ENCODE assay signal across 10 cellular contexts in the genomic region with DNA sequence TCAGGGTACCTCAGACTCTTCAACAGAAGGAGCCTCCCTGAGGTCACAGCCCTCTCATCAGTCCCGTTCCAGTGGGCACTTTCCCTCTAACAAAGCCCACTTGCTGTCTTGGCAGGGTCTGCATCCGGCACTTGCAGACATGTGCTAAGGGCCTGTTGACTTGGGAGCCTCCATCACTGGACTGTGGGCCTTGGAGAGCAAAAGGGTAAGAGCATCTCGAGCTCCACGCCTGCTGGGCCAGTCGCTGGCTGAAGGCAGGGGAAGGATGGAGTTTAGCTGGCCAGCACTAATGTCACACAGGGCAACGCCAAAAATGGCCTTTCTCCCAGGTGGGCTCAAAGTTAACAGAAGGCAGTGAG. TPM values are rescaled to one million over a fixed set of nuclear protein-coding genes. Genes with fewer than 3 reads are reported as not detected.
A peak's percentile ranks its signal among the peaks of the same experiment; 100 is the strongest.
DNase-seq lines count a peak whose midpoint lies in the region; ATAC-seq and TF ChIP-seq lines count a peak whose summit lies in the region.
"Had no signal": no experiment of that assay in that cellular context is flagged by ENCODE, and none has a peak within 500 bp of the region (broad histone marks: within the 10 kb centered on the region; RNA-seq: fewer than 3 reads in every experiment).

No MANE protein-coding gene starts in this region.

- no peak for TF ChIP-seq CTCF in gastrocnemius medialis (IDR thresholded peaks at IDR 0.05 in 4 of 5, conservative IDR thresholded peaks at IDR 0.05 in 1 of 5)

- H3K4me3 ChIP-seq in iPS-11a (ENCODE audit: low read depth, low read length) (peak overlapping the region; percentile 83), gastrocnemius medialis (no peak overlapping the region)

- CTCF ChIA-PET in activated CD4-positive, alpha-beta T cell treated with anti-CD3 and anti-CD28 coated beads for 36 hours (lab: Charles Lee): interaction anchor here (0.8 kb wide), 1 partner anchor 362 kb away, joined by 3 read pairs; no protein-coding TSS in a partner anchor
- CTCF ChIA-PET in activated CD4-positive, alpha-beta memory T cell treated with anti-CD3 and anti-CD28 coated beads, Interleukin-2, amount 10 ng/mL, durations not matched to agents 7 days and 5 days (lab: Charles Lee): interaction anchor here (1.2 kb wide), 1 partner anchor 19 kb away, joined by 3 read pairs; no protein-coding TSS in a partner anchor

- H3K27ac ChIP-seq in gastrocnemius medialis: peak overlapping the region in 3 of 4 donors; percentile 89 to 92 (median 89)
- H3K27ac ChIP-seq in caudate nucleus (ENCODE audit: low read depth, low read length): no peak overlapping the region

- in situ Hi-C loops in gastrocnemius medialis (cut with MboI; ENCODE audit: low sequenced_read_pairs in 4 of 4): no loop called here

- H3K9me3 ChIP-seq in gastrocnemius medialis: no peaks in the 10 kb centered on the region

- H3K36me3 Mint-ChIP-seq in activated CD4-positive, alpha-beta T cell treated with anti-CD3 and anti-CD28 coated beads for 36 hours (ENCODE audit: low read depth): peaks cover 17% of the 10 kb centered on the region
- peaks cover 16% of the 10 kb centered on the region for H3K36me3 Mint-ChIP-seq in activated CD4-positive, alpha-beta memory T cell treated with anti-CD3 and anti-CD28 coated beads, Interleukin-2, amount 10 ng/mL, durations not matched to agents 7 days and 5 days (ENCODE audit: low read depth)

- TF ChIP-seq POLR2A in gastrocnemius medialis (IDR thresholded peaks at IDR 0.05): no peak

- DNase-seq in activated CD4-positive, alpha-beta T cell treated with anti-CD3 and anti-CD28 coated beads for 36 hours: no peak
- DNase-seq in activated CD4-positive, alpha-beta T cell treated with anti-CD3 and anti-CD28 coated beads, Interleukin-2, amount 50 U/mL, for 1 hour: no peak
- no peak for DNase-seq in activated CD4-positive, alpha-beta memory T cell treated with anti-CD3 and anti-CD28 coated beads, Interleukin-2, amount 10 ng/mL, durations not matched to agents 7 days and 5 days
- DNase-seq in gastrocnemius medialis (no peak), caudate nucleus (lab: John Stamatoyannopoulos, UW) (no peak), NCI-H526 (lab: John Stamatoyannopoulos, UW) (no peak), C1 segment of cervical spinal cord (lab: John Stamatoyannopoulos, UW) (no peak)
- DNase-seq: DMS 273 treated with DMSO at 0.1 percent for 48 hours, KG1 had no signal

- no peaks in the 10 kb centered on the region for H3K27me3 ChIP-seq in gastrocnemius medialis

- peaks cover 0 to 11% of the 10 kb centered on the region in 2 donors for H3K36me3 ChIP-seq in gastrocnemius medialis

- H3K4me1 ChIP-seq in gastrocnemius medialis: peaks cover 18 to 19% of the 10 kb centered on the region in 2 donors

- H3K4me1 Mint-ChIP-seq in activated CD4-positive, alpha-beta T cell treated with anti-CD3 and anti-CD28 coated beads for 36 hours: peaks cover 35% of the 10 kb centered on the region
- peaks cover 43% of the 10 kb centered on the region for H3K4me1 Mint-ChIP-seq in activated CD4-positive, alpha-beta memory T cell treated with anti-CD3 and anti-CD28 coated beads, Interleukin-2, amount 10 ng/mL, durations not matched to agents 7 days and 5 days

- no peaks in the 10 kb centered on the region for H3K27me3 Mint-ChIP-seq in activated CD4-positive, alpha-beta T cell treated with anti-CD3 and anti-CD28 coated beads for 36 hours
- no peaks in the 10 kb centered on the region for H3K27me3 Mint-ChIP-seq in activated CD4-positive, alpha-beta memory T cell treated with anti-CD3 and anti-CD28 coated beads, Interleukin-2, amount 10 ng/mL, durations not matched to agents 7 days and 5 days

- peak overlapping the region; percentile 41 for H3K4me3 Mint-ChIP-seq in activated CD4-positive, alpha-beta T cell treated with anti-CD3 and anti-CD28 coated beads for 36 hours
- H3K4me3 Mint-ChIP-seq in activated CD4-positive, alpha-beta memory T cell treated with anti-CD3 and anti-CD28 coated beads, Interleukin-2, amount 10 ng/mL, durations not matched to agents 7 days and 5 days: no peak overlapping the region

- POLR2A ChIA-PET in activated CD4-positive, alpha-beta T cell treated with anti-CD3 and anti-CD28 coated beads for 36 hours (lab: Charles Lee): no interaction called here
- POLR2A ChIA-PET in activated CD4-positive, alpha-beta memory T cell treated with anti-CD3 and anti-CD28 coated beads, Interleukin-2, amount 10 ng/mL, durations not matched to agents 7 days and 5 days (lab: Charles Lee): interaction anchor here (3.5 kb wide), 1 partner anchor 13 kb away, joined by 11 read pairs; no protein-coding TSS in a partner anchor

- H3K27ac Mint-ChIP-seq in activated CD4-positive, alpha-beta T cell treated with anti-CD3 and anti-CD28 coated beads for 36 hours: peak overlapping the region; percentile 69
- peak overlapping the region; percentile 3 for H3K27ac Mint-ChIP-seq in activated CD4-positive, alpha-beta memory T cell treated with anti-CD3 and anti-CD28 coated beads, Interleukin-2, amount 10 ng/mL, durations not matched to agents 7 days and 5 days

- no peak for ATAC-seq in activated CD4-positive, alpha-beta T cell treated with anti-CD3 and anti-CD28 coated beads for 36 hours
- no peak for ATAC-seq in gastrocnemius medialis

- intact Hi-C loops in activated CD4-positive, alpha-beta T cell treated with anti-CD3 and anti-CD28 coated beads for 36 hours (cut with DNase I, micrococcal nuclease): loop anchor here (5.0 kb wide), 3 partner anchors 171 to 769 kb away; a partner anchor contains a TSS
- intact Hi-C loops in gastrocnemius medialis (cut with DNase I; ENCODE audit: low total_unique reads): loop anchor here (5.0 to 10.0 kb wide), 2 partner anchors 127 to 171 kb away; a partner anchor contains a TSS

- H3K9me3 Mint-ChIP-seq in activated CD4-positive, alpha-beta T cell treated with anti-CD3 and anti-CD28 coated beads for 36 hours (ENCODE audit: low read depth): no peaks in the 10 kb centered on the region
- no peaks in the 10 kb centered on the region for H3K9me3 Mint-ChIP-seq in activated CD4-positive, alpha-beta memory T cell treated with anti-CD3 and anti-CD28 coated beads, Interleukin-2, amount 10 ng/mL, durations not matched to agents 7 days and 5 days

RNA-seq across cellular contexts. Expression of a gene that starts 2.2 kb away (rescaled TPM):
- 10 to 100 TPM; 65.6 to 68.2 TPM for total RNA-seq in activated CD4-positive, alpha-beta T cell treated with anti-CD3 and anti-CD28 coated beads for 36 hours
- 10 to 100 TPM; 79.9 to 90.5 TPM for total RNA-seq in activated CD4-positive, alpha-beta memory T cell treated with anti-CD3 and anti-CD28 coated beads, Interleukin-2, amount 10 ng/mL, durations not matched to agents 7 days and 5 days
- total RNA-seq in gastrocnemius medialis: 10 to 100 TPM; 25.4 to 32.7 (median 29.0) TPM

RNA-seq across cellular contexts. Expression of a gene that starts 44.6 kb away (rescaled TPM):
- total RNA-seq in activated CD4-positive, alpha-beta T cell treated with anti-CD3 and anti-CD28 coated beads for 36 hours: 1 to 10 TPM; 1.5 to 2.0 TPM
- under 1 TPM; 0.33 to 0.53 TPM for total RNA-seq in activated CD4-positive, alpha-beta memory T cell treated with anti-CD3 and anti-CD28 coated beads, Interleukin-2, amount 10 ng/mL, durations not matched to agents 7 days and 5 days
- total RNA-seq in gastrocnemius medialis: 1 to 10 TPM in 3 of 4 donors, under 1 TPM in 1; 0.56 to 5.0 (median 2.5) TPM
